Comparison of ENCODE assay signal across 22 cellular contexts in the genomic region with DNA sequence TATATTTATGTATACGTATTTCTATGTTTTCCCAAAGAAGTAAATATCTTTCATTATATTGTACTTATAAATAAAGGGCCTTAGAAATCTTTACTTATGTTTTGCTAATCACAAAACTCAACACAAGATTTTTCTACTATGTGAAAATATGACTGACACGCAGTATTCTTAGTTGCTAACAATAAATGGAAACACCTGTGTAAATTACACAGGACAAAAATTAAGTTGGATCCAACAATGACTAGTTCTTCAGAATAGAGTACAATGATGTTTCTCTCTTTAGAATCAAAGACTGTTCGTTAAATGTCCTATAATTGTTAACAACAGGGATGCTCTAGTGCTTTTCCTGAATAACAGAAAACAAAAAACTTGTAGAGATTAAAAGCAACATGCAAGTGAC.
"Had no signal": no experiment of that assay in that cellular context is flagged by ENCODE, and none has a peak within 500 bp of the region (broad histone marks: within the 10 kb centered on the region; RNA-seq: fewer than 3 reads in every experiment).

No MANE protein-coding gene starts in this region.

- ATAC-seq: HepG2, T-cell had no signal

- H3K9ac ChIP-seq: SK-N-SH had no signal

- H3K4me2 ChIP-seq: SK-N-SH had no signal

- DNase-seq: IMR-90, Kasumi-1, KG1, MM.1S, NCI-H1048, NCI-H1105, NCI-H1417, NCI-H1436 treated with DMSO at 0.1 percent for 48 hours, NCI-H1694, NCI-H187 treated with DMSO at 0.1 percent for 48 hours, NCI-H2029 treated with DMSO at 0.1 percent for 48 hours, NCI-H226, NCI-H446, NCI-H510A, NCI-H524 treated with DMSO at 0.1 percent for 48 hours, NCI-H774, RPMI8226, SHP77, SK-N-SH, SW 1271, T-cell had no signal
